In genomic region chr1:23719162-23719820, GRCh38 we compare ENCODE assay signal across 14 cellular contexts. TPM values are rescaled to one million over a fixed set of nuclear protein-coding genes. Genes with fewer than 3 reads are reported as not detected.
DNase-seq lines count a peak whose midpoint lies in the region; ATAC-seq and TF ChIP-seq lines count a peak whose summit lies in the region.
"Had no signal": no experiment of that assay in that cellular context is flagged by ENCODE, and none has a peak within 500 bp of the region (broad histone marks: within the 10 kb centered on the region; RNA-seq: fewer than 3 reads in every experiment).

No MANE protein-coding gene starts in this region.

- H3K4me1 ChIP-seq in IMR-90 (ENCODE audit: control insufficient read depth, insufficient read depth, low read length) = peaks cover 8% of the 10 kb centered on the region

- H3K23ac ChIP-seq in IMR-90 (ENCODE audit: low read depth, low read length) = no peak overlapping the region

- no peak overlapping the region for H3K9ac ChIP-seq in IMR-90 (ENCODE audit: low read depth, low read length)

- H3K4me2 ChIP-seq in IMR-90 (ENCODE audit: low read depth, low read length) = no peak overlapping the region

- no peak overlapping the region for H3K18ac ChIP-seq in IMR-90 (ENCODE audit: low read depth, low read length)

- no peak overlapping the region for H3K56ac ChIP-seq in IMR-90 (ENCODE audit: extremely low read depth, insufficient read depth, low read length)

- DNase-seq in AG10803 (ENCODE audit: low read depth) = peak; percentile 31
- peak; percentile 85 for DNase-seq in IMR-90
- no peak for DNase-seq in activated B cell treated with CpG ODN at 0.5 μM for 24 hours
- peak; percentile 26 for DNase-seq in glomerular visceral epithelial cell (ENCODE audit: extremely low spot score)
- no peak for DNase-seq in DMS114 treated with DMSO at 0.1 percent for 48 hours (lab: John Stamatoyannopoulos, UW; ENCODE audit: unreplicated experiment)
- DNase-seq in NCI-H524 (lab: John Stamatoyannopoulos, UW) = no peak
- DNase-seq: activated naive CD4-positive, alpha-beta T cell treated with anti-CD3 and anti-CD28 coated beads, Interleukin-2, amount 50 U/mL, for 16 hours; GF-D8; left cardiac atrium; stimulated activated CD4-positive, alpha-beta T cell treated with anti-CD3 and anti-CD28 coated beads, Interleukin-12 subunit alpha, Interleukin-12 subunit beta, amount 100 ng/mL, for 4 hours had no signal

- POLR2A ChIA-PET in IMR-90 (lab: Charles Lee; ENCODE audit: unreplicated experiment) (no interaction called here), activated B cell treated with CpG ODN at 0.5 μM for 24 hours (lab: Charles Lee) (interaction anchor here (6.1 to 7.0 kb wide), 2 partner anchors 24 to 26 kb away, joined by 143 to 145 read pairs; partner anchors contain the start of genes ELOA and RPL11)

- H3K9me1 ChIP-seq in IMR-90 (ENCODE audit: insufficient read depth, low read length) = peaks cover 26% of the 10 kb centered on the region

- no peaks in the 10 kb centered on the region for H3K9me3 Mint-ChIP-seq in activated B cell treated with CpG ODN at 0.5 μM for 24 hours
- H3K9me3 Mint-ChIP-seq: dendritic cell treated with granulocyte-macrophage colony-stimulating factor and Interleukin-4, amounts not matched to agents 40 ng/mL and 50 ng/mL, for 4 days; T-helper 2 cell treated with Interferon-gamma antibody and Interleukin-4, amounts not matched to agents 5 μg/mL and 100 μg/mL, for 36 hours had no signal

- 0 out of 2 replicates have a peak, but pooled peaks cover 4% of the 10 kb centered on the region for H3K36me3 ChIP-seq in IMR-90 (ENCODE audit: control insufficient read depth, insufficient read depth, low read length)

- no peak overlapping the region for H3K14ac ChIP-seq in IMR-90 (replicated peaks; ENCODE audit: low read depth, low read length)

- WGBS in IMR-90 (ENCODE audit: extremely low coverage in 2 of 2, insufficient read length in 1 of 2), 2 experiments = no CpG with 5 or more reads among the region's 3 CpGs

- ATAC-seq in IMR-90 (ENCODE audit: low read depth) (peak; percentile 52), activated B cell treated with CpG ODN at 0.5 μM for 24 hours (ENCODE audit: low read depth) (no peak), HG03108 (IDR thresholded peaks at IDR 0.05; ENCODE audit: unreplicated experiment) (no peak), GM19328 (IDR thresholded peaks at IDR 0.05; ENCODE audit: unreplicated experiment) (no peak)

- no peak overlapping the region for H2BK5ac ChIP-seq in IMR-90 (ENCODE audit: low read depth, low read length, poor library complexity, severe bottlenecking)

- no TSS peak for BruUV-seq in IMR-90 (replicated peaks; lab: Mats Ljungman, UMichigan)

- H4K5ac ChIP-seq in IMR-90 (ENCODE audit: low read depth, low read length) = no peak overlapping the region

- no peaks in the 10 kb centered on the region for H3K27me3 ChIP-seq in IMR-90 (ENCODE audit: control insufficient read depth, insufficient read depth, low read length)

- no peak overlapping the region; the same call in 1 of the 2 replicates for H2AK5ac ChIP-seq in IMR-90 (ENCODE audit: low read depth, low read length)

- H3K4me3 ChIP-seq in AG10803 (ENCODE audit: low read length) (no peak overlapping the region), IMR-90 (ENCODE audit: insufficient read depth, low read depth, low read length) (no peak overlapping the region)

- H4K20me1 ChIP-seq in IMR-90 (ENCODE audit: insufficient read depth, low read length) = peaks cover 53% of the 10 kb centered on the region

- no peak overlapping the region for H4K91ac ChIP-seq in IMR-90 (ENCODE audit: insufficient read depth, low read depth, low read length)

- no peak overlapping the region for H2BK20ac ChIP-seq in IMR-90 (ENCODE audit: low read depth, low read length)

- peak overlapping the region; percentile 51 for H2AK9ac ChIP-seq in IMR-90 (replicated peaks; ENCODE audit: low read depth, low read length, poor library complexity)

- H3K9me3 ChIP-seq in IMR-90 (ENCODE audit: control insufficient read depth, insufficient read depth, low read length) = no peaks in the 10 kb centered on the region

- H2AFZ ChIP-seq in IMR-90 (replicated peaks; ENCODE audit: low read length, poor library complexity) = peak overlapping the region; percentile 14

- H3K36me3 Mint-ChIP-seq in activated B cell treated with CpG ODN at 0.5 μM for 24 hours (ENCODE audit: low read depth) = peaks cover 2% of the 10 kb centered on the region

- no peak for TF ChIP-seq CTCF in AG10803 (conservative IDR thresholded peaks at IDR 0.05; ENCODE audit: low read length)
- no peak for TF ChIP-seq CTCF in IMR-90 (conservative IDR thresholded peaks at IDR 0.05; ENCODE audit: low read depth, low read length)
- TF ChIP-seq CTCF in activated B cell treated with CpG ODN at 0.5 μM for 24 hours (IDR thresholded peaks at IDR 0.05) = no peak

- no peak overlapping the region for H3K4ac ChIP-seq in IMR-90 (ENCODE audit: low read depth, low read length)

- no peaks in the 10 kb centered on the region for H3K27me3 Mint-ChIP-seq in activated B cell treated with CpG ODN at 0.5 μM for 24 hours
- H3K27me3 Mint-ChIP-seq: dendritic cell treated with granulocyte-macrophage colony-stimulating factor and Interleukin-4, amounts not matched to agents 40 ng/mL and 50 ng/mL, for 4 days had no signal

- no peak for TF ChIP-seq POLR2A in IMR-90 (IDR thresholded peaks at IDR 0.05; ENCODE audit: low read depth, low read length)

- TF ChIP-seq RAD21 in IMR-90 (IDR thresholded peaks at IDR 0.05; ENCODE audit: low read length) = no peak

- no peak overlapping the region for H4K8ac ChIP-seq in IMR-90 (ENCODE audit: low read depth in 2 of 2, low read length in 2 of 2)

- intact Hi-C loops in IMR-90 (cut with micrococcal nuclease) (no loop called here), activated B cell treated with CpG ODN at 0.5 μM for 24 hours (cut with micrococcal nuclease) (no loop called here)

- CTCF ChIA-PET in IMR-90 (lab: Yijun Ruan, JAX) (no interaction called here), activated B cell treated with CpG ODN at 0.5 μM for 24 hours (lab: Charles Lee) (no interaction called here)

- H3K4me1 Mint-ChIP-seq in activated B cell treated with CpG ODN at 0.5 μM for 24 hours = peaks cover 59% of the 10 kb centered on the region

- H3K27ac Mint-ChIP-seq in activated B cell treated with CpG ODN at 0.5 μM for 24 hours = peak overlapping the region; percentile 80
- H3K27ac Mint-ChIP-seq: dendritic cell treated with granulocyte-macrophage colony-stimulating factor and Interleukin-4, amounts not matched to agents 40 ng/mL and 50 ng/mL, for 4 days; T-helper 2 cell treated with Interferon-gamma antibody and Interleukin-4, amounts not matched to agents 5 μg/mL and 100 μg/mL, for 36 hours had no signal

- no peak overlapping the region for H2BK120ac ChIP-seq in IMR-90 (ENCODE audit: low read depth, low read length)

- H3K4me3 Mint-ChIP-seq in activated B cell treated with CpG ODN at 0.5 μM for 24 hours = peak overlapping the region; percentile 15
- H3K4me3 Mint-ChIP-seq: dendritic cell treated with granulocyte-macrophage colony-stimulating factor and Interleukin-4, amounts not matched to agents 40 ng/mL and 50 ng/mL, for 4 days; T-helper 2 cell treated with Interferon-gamma antibody and Interleukin-4, amounts not matched to agents 5 μg/mL and 100 μg/mL, for 36 hours had no signal

- peaks cover 23 to 69% of the 10 kb centered on the region in 2 experiments for H3K79me1 ChIP-seq in IMR-90 (ENCODE audit: low read depth in 1 of 2, low read length in 2 of 2)

- H2BK15ac ChIP-seq in IMR-90 (ENCODE audit: low read depth, low read length) = no peak overlapping the region

- no peak overlapping the region for H3K27ac ChIP-seq in IMR-90 (ENCODE audit: insufficient read depth, low read length)

- dilution Hi-C loops in IMR-90 (cut with HindIII; ENCODE audit: low sequenced_read_pairs, unreplicated experiment) = no loop called here

- in situ Hi-C loops in IMR-90 (cut with MboI; ENCODE audit: low sequenced_read_pairs) = no loop called here

TF ChIP-seq in IMR-90, 13 proteins besides CTCF, POLR2A, EP300 and RAD21 (continues in another document):
- TF ChIP-seq MAFK (IDR thresholded peaks at IDR 0.05; ENCODE audit: low read depth, low read length) (no peak), RFX5 (IDR thresholded peaks at IDR 0.05; ENCODE audit: low read depth, low read length) (no peak), CHD1 (IDR thresholded peaks at IDR 0.05; ENCODE audit: low read depth, low read length) (no peak), USF2 (IDR thresholded peaks at IDR 0.05; ENCODE audit: low read depth, low read length) (no peak), MXI1 (IDR thresholded peaks at IDR 0.05; ENCODE audit: borderline replicate concordance, low read depth, low read length) (no peak), RCOR1 (IDR thresholded peaks at IDR 0.05; ENCODE audit: insufficient replicate concordance, low read length) (no peak), SMC3 (IDR thresholded peaks at IDR 0.05; ENCODE audit: low read depth, low read length) (no peak), CEBPB (IDR thresholded peaks at IDR 0.05; ENCODE audit: low read depth, low read length) (no peak), MAZ (IDR thresholded peaks at IDR 0.05; ENCODE audit: borderline replicate concordance, low read depth, low read length) (no peak), FOS (IDR thresholded peaks at IDR 0.05; ENCODE audit: low read depth, low read length) (no peak)

RNA-seq across cellular contexts. Expression of gene ELOA, which starts 24.0 kb away (rescaled TPM):
- total RNA-seq in IMR-90 (2012; rRNA removed) (40.7 and 44.4 TPM in 2 replicates), activated B cell treated with CpG ODN at 0.5 μM for 24 hours (70.2 and 72.6 TPM in 2 replicates)
- 19.5 and 22.9 TPM in 2 replicates for polyA plus RNA-seq in IMR-90 (2012; rRNA removed)
- 5.5 and 9.2 TPM in 2 replicates for polyA plus RNA-seq in IMR-90 (2012; cell fraction: cytosol; rRNA removed)
- polyA plus RNA-seq in IMR-90 (2012; cell fraction: nucleus; rRNA removed; ENCODE audit: low replicate concordance) = 9.4 and 25.4 TPM in 2 replicates

RNA-seq across cellular contexts. Expression of gene RPL11, which starts 27.7 kb away (rescaled TPM):
- total RNA-seq in IMR-90 (2012; rRNA removed) (452 and 980 TPM in 2 replicates), activated B cell treated with CpG ODN at 0.5 μM for 24 hours (1,956 and 2,021 TPM in 2 replicates)
- 1,692 and 1,751 TPM in 2 replicates for polyA plus RNA-seq in IMR-90 (2012; rRNA removed)
- polyA plus RNA-seq in IMR-90 (2012; cell fraction: cytosol; rRNA removed) = 209 and 733 TPM in 2 replicates
- polyA plus RNA-seq in IMR-90 (2012; cell fraction: nucleus; rRNA removed; ENCODE audit: low replicate concordance) = 34.7 and 396 TPM in 2 replicates

RNA-seq across cellular contexts. Expression of gene PITHD1, which starts 58.9 kb away (rescaled TPM):
- 23.8 and 34.2 TPM in 2 replicates for total RNA-seq in IMR-90 (2012; rRNA removed)
- 31.8 and 32.0 TPM in 2 replicates for polyA plus RNA-seq in IMR-90 (2012; rRNA removed)
- polyA plus RNA-seq in IMR-90 (2012; cell fraction: cytosol; rRNA removed) = 18.3 and 34.6 TPM in 2 replicates
- 10.8 and 29.0 TPM in 2 replicates for polyA plus RNA-seq in IMR-90 (2012; cell fraction: nucleus; rRNA removed; ENCODE audit: low replicate concordance)
- total RNA-seq in activated B cell treated with CpG ODN at 0.5 μM for 24 hours = 58.7 and 63.3 TPM in 2 replicates

Comparison
In these comparisons a context has a peak if more than half of its experiments do, and no peak if none do; other contexts are left out.
1. DNase-seq: peak in AG10803 (single experiment), IMR-90 (single experiment) and glomerular visceral epithelial cell (single experiment); none in activated B cell treated with CpG ODN at 0.5 μM for 24 hours (single experiment), DMS114 treated with DMSO at 0.1 percent for 48 hours (single experiment) and NCI-H524 (0 of 2).